17 cellular contexts compared by ENCODE assay signal in genomic region chr15:75831806-75832102, GRCh38. TPM values are rescaled to one million over a fixed set of nuclear protein-coding genes. Genes with fewer than 3 reads are reported as not detected.
DNase-seq lines count a peak whose midpoint lies in the region; ATAC-seq and TF ChIP-seq lines count a peak whose summit lies in the region.
"Had no signal": no experiment of that assay in that cellular context is flagged by ENCODE, and none has a peak within 500 bp of the region (broad histone marks: within the 10 kb centered on the region; RNA-seq: fewer than 3 reads in every experiment).

No MANE protein-coding gene starts in this region.

- DNase-seq in LNCaP clone FGC (ENCODE audit: low read depth) = peak; percentile 60
- DNase-seq in T-helper 17 cell = no peak
- DNase-seq in hepatocyte (ENCODE audit: low spot score) = no peak
- DNase-seq in osteoblast (ENCODE audit: insufficient read length, low spot score, missing footprints) = no peak
- DNase-seq in coronary artery (ENCODE audit: low spot score) = no peak
- no peak for DNase-seq in foreskin fibroblast
- DNase-seq: ACHN; C1 segment of cervical spinal cord; CD8-positive, alpha-beta memory T cell; DMS79; Kasumi-1; NCI-H1105 treated with DMSO at 0.1 percent for 48 hours; NCI-H1694; SHP77 had no signal

- no peaks in the 10 kb centered on the region for H3K36me3 ChIP-seq in hepatocyte (replicated peaks; ENCODE audit: insufficient read depth, low read depth)
- H3K36me3 ChIP-seq in osteoblast (ENCODE audit: insufficient read depth, low read length) = no peaks in the 10 kb centered on the region

- H3K27ac Mint-ChIP-seq in T-helper 17 cell = peak overlapping the region; percentile 77
- H3K27ac Mint-ChIP-seq: IgD-negative memory B cell had no signal

- H3K4me1 ChIP-seq in hepatocyte (ENCODE audit: insufficient read depth) (peaks cover 6% of the 10 kb centered on the region), osteoblast (ENCODE audit: insufficient read depth, low read length) (peaks cover 6% of the 10 kb centered on the region)

- 15% methylated on average over 1 of the region's 1 CpG for WGBS in hepatocyte (ENCODE audit: low lambda C conversion rate, missing lambda C conversion rate)

- H3K27ac ChIP-seq in hepatocyte (peak overlapping the region; percentile 1), osteoblast (ENCODE audit: low read depth, low read length) (no peak overlapping the region), coronary artery (no peak overlapping the region)
- H3K27ac ChIP-seq: SK-N-MC had no signal

- no peak for TF ChIP-seq POLR2A in GM18505 (IDR thresholded peaks at IDR 0.05; ENCODE audit: borderline replicate concordance, extremely low read depth, insufficient read depth, insufficient read length)

- peaks cover 4% of the 10 kb centered on the region for H3K36me3 Mint-ChIP-seq in T-helper 17 cell (ENCODE audit: low read depth)
- H3K36me3 Mint-ChIP-seq: IgD-negative memory B cell had no signal

- H3K9me2 ChIP-seq in hepatocyte (replicated peaks; ENCODE audit: insufficient read depth) = no peaks in the 10 kb centered on the region

- no peak overlapping the region for H3K4me2 ChIP-seq in hepatocyte
- no peak overlapping the region for H3K4me2 ChIP-seq in osteoblast (ENCODE audit: insufficient read depth, low read length)

- no peak overlapping the region for H3K4me3 ChIP-seq in LNCaP clone FGC (ENCODE audit: low read depth, low read length)
- H3K4me3 ChIP-seq in hepatocyte = no peak overlapping the region
- no peak overlapping the region for H3K4me3 ChIP-seq in osteoblast (ENCODE audit: insufficient read depth, low read length)
- no peak overlapping the region for H3K4me3 ChIP-seq in coronary artery
- H3K4me3 ChIP-seq in foreskin fibroblast (ENCODE audit: low read depth in 1 of 2, low read length in 2 of 2) = no peak overlapping the region
- H3K4me3 ChIP-seq: SK-N-MC had no signal

- H3K79me2 ChIP-seq in hepatocyte = no peaks in the 10 kb centered on the region
- H3K79me2 ChIP-seq in osteoblast (ENCODE audit: insufficient read depth, low read length) = no peaks in the 10 kb centered on the region

- H3K4me1 Mint-ChIP-seq in T-helper 17 cell = peaks cover 9% of the 10 kb centered on the region
- H3K4me1 Mint-ChIP-seq: CD8-positive, alpha-beta memory T cell; IgD-negative memory B cell had no signal

- ATAC-seq in T-helper 17 cell (no peak), GM18505 (IDR thresholded peaks at IDR 0.05; ENCODE audit: unreplicated experiment) (no peak)

- H3K27me3 Mint-ChIP-seq in T-helper 17 cell = peaks cover 8% of the 10 kb centered on the region

- no peak overlapping the region for H3K4me3 Mint-ChIP-seq in T-helper 17 cell
- H3K4me3 Mint-ChIP-seq: CD8-positive, alpha-beta memory T cell; IgD-negative memory B cell had no signal

- no peaks in the 10 kb centered on the region for H4K20me1 ChIP-seq in hepatocyte (ENCODE audit: insufficient read depth, poor library complexity, severe bottlenecking)
- no peaks in the 10 kb centered on the region for H4K20me1 ChIP-seq in osteoblast (ENCODE audit: insufficient read depth, low read length)

- TF ChIP-seq CTCF in LNCaP clone FGC (IDR thresholded peaks at IDR 0.05; ENCODE audit: control insufficient read depth, extremely low read depth, insufficient read depth) (no peak), hepatocyte (IDR thresholded peaks at IDR 0.05; ENCODE audit: poor library complexity) (no peak), osteoblast (IDR thresholded peaks at IDR 0.05; ENCODE audit: extremely low read depth, low read depth, low read length) (no peak), coronary artery (IDR thresholded peaks at IDR 0.05) (no peak), foreskin fibroblast (IDR thresholded peaks at IDR 0.05; ENCODE audit: low read depth, low read length) (no peak)

- H3K27me3 ChIP-seq in hepatocyte = no peaks in the 10 kb centered on the region
- H3K27me3 ChIP-seq in osteoblast (ENCODE audit: insufficient read depth, low read length) = no peaks in the 10 kb centered on the region

- H3K9me3 ChIP-seq in T-helper 17 cell (ENCODE audit: control insufficient read depth, low read length, poor library complexity, severe bottlenecking) = no peaks in the 10 kb centered on the region
- no peaks in the 10 kb centered on the region for H3K9me3 ChIP-seq in hepatocyte (ENCODE audit: low read depth)
- H3K9me3 ChIP-seq in osteoblast (ENCODE audit: low read depth, low read length) = no peaks in the 10 kb centered on the region

- H2AFZ ChIP-seq in hepatocyte (no peak overlapping the region), osteoblast (ENCODE audit: low read length) (peak overlapping the region; percentile 30)

RNA-seq across cellular contexts. Expression of gene UBE2Q2, which starts 11.5 kb away (rescaled TPM):
- total RNA-seq in T-helper 17 cell (10 to 100 TPM; 40.0 to 40.1 TPM), hepatocyte (50.9 TPM in 2 replicates), osteoblast (66.2 and 67.2 TPM in 2 replicates)
- 27.9 and 30.7 TPM in 2 replicates for polyA plus RNA-seq in hepatocyte
